ENCODE assay signal across 22 cellular contexts in genomic region chrX:129732857-129733256, GRCh38. TPM values are rescaled to one million over a fixed set of nuclear protein-coding genes. Genes with fewer than 3 reads are reported as not detected.
"Had no signal": no experiment of that assay in that cellular context is flagged by ENCODE, and none has a peak within 500 bp of the region (broad histone marks: within the 10 kb centered on the region; RNA-seq: fewer than 3 reads in every experiment).

No MANE protein-coding gene starts in this region.

- H3K27me3 ChIP-seq: neutrophil, right lobe of liver, suprapubic skin, thyroid gland had no signal

- H3K9me3 Mint-ChIP-seq: type B pancreatic cell had no signal

- H3K36me3 Mint-ChIP-seq: stimulated activated effector memory CD8-positive, alpha-beta T cell treated with anti-CD3 and anti-CD28 coated beads, Interleukin-12 subunit alpha, Interleukin-12 subunit beta, amount 100 ng/mL, for 72 hours; type B pancreatic cell had no signal

- H3K36me3 ChIP-seq: heart left ventricle, neutrophil, right lobe of liver, suprapubic skin, thyroid gland had no signal

- H3K4me1 ChIP-seq: psoas muscle, thyroid gland had no signal

- H3K27ac Mint-ChIP-seq: nephron progenitor cell; stimulated activated effector memory CD8-positive, alpha-beta T cell treated with anti-CD3 and anti-CD28 coated beads, Interleukin-12 subunit alpha, Interleukin-12 subunit beta, amount 100 ng/mL, for 72 hours; type B pancreatic cell had no signal

- H3K4me3 Mint-ChIP-seq: naive thymus-derived CD4-positive, alpha-beta T cell; nephron progenitor cell; stimulated activated effector memory CD8-positive, alpha-beta T cell treated with anti-CD3 and anti-CD28 coated beads, Interleukin-12 subunit alpha, Interleukin-12 subunit beta, amount 100 ng/mL, for 72 hours; type B pancreatic cell had no signal

- H3K27ac ChIP-seq: heart left ventricle, neutrophil, psoas muscle, right lobe of liver, suprapubic skin, thyroid gland had no signal

- DNase-seq: effector CD4-positive, alpha-beta T cell; foreskin melanocyte; heart left ventricle; hippocampal formation; kidney glomerular epithelial cell; naive thymus-derived CD4-positive, alpha-beta T cell; nephron progenitor cell; psoas muscle; retina; right lobe of liver; stimulated activated CD4-positive, alpha-beta T cell treated with anti-CD3 and anti-CD28 coated beads, Interleukin-4, amount 100 ng/mL, for 1 hour; stimulated activated CD8-positive, alpha-beta memory T cell treated with anti-CD3 and anti-CD28 coated beads, Interleukin-4, amount 100 ng/mL, for 48 hours; stimulated activated naive CD8-positive, alpha-beta T cell treated with anti-CD3 and anti-CD28 coated beads, Interleukin-15, Interleukin-2, amounts not matched to agents 100 U/mL and 50 U/mL, for 24 hours; thyroid gland had no signal

- ATAC-seq: heart left ventricle; naive thymus-derived CD4-positive, alpha-beta T cell; psoas muscle; right lobe of liver; stimulated activated effector memory CD8-positive, alpha-beta T cell treated with anti-CD3 and anti-CD28 coated beads, Interleukin-12 subunit alpha, Interleukin-12 subunit beta, amount 100 ng/mL, for 72 hours; stimulated activated naive CD8-positive, alpha-beta T cell treated with anti-CD3 and anti-CD28 coated beads, Interleukin-15, Interleukin-2, amounts not matched to agents 100 U/mL and 50 U/mL, for 24 hours had no signal

- H3K9me3 ChIP-seq: heart left ventricle, neutrophil, psoas muscle, right lobe of liver, suprapubic skin, thyroid gland had no signal

- H3K27me3 Mint-ChIP-seq: naive thymus-derived CD4-positive, alpha-beta T cell had no signal

- H3K4me3 ChIP-seq: heart left ventricle, psoas muscle, right lobe of liver, suprapubic skin, thyroid gland had no signal

- FAIRE-seq: urothelium cell line had no signal

RNA-seq across cellular contexts. Expression of gene XPNPEP2, which starts 5.9 kb away (rescaled TPM):
- total RNA-seq: dermis microvascular lymphatic vessel endothelial cell, lung microvascular endothelial cell, osteoblast had no signal
- polyA plus RNA-seq: naive thymus-derived CD4-positive, alpha-beta T cell had no signal

RNA-seq across cellular contexts. Expression of gene SASH3, which starts 46.9 kb away (rescaled TPM):
- total RNA-seq: dermis microvascular lymphatic vessel endothelial cell, lung microvascular endothelial cell, osteoblast had no signal
